2 cellular contexts compared by ENCODE assay signal in the genomic region with DNA sequence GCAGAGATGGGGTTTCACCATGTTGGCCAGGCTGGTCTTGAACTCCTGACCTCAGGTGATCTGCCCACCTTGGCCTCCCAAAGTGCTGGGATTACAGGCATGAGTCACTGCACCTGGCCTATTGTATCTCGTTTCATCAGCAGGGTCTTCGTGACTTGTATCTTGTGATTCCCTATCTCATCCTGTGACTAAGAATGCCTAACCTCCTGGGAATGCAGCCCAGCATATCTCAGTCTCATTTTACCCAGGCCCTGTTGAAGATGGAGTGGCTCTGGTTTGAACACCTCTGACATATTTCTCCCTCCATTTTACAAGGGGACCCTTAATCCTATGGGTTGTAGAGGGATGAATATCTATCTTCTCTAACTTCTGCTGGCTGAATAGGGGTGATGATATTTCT.
TF ChIP-seq lines count a peak whose summit lies in the region.
"Not testable (repeated sequence)": the region's sequence is repeated elsewhere in the genome, so short reads cannot be mapped to it uniquely, and the experiment has no call there.

No MANE protein-coding gene starts in this region.

TF ChIP-seq in A549, 52 proteins besides CTCF, POLR2A, EP300 and RAD21:
- TF ChIP-seq EHF (CRISPR knock-in tag; IDR thresholded peaks at IDR 0.05) (peak; percentile 45; the same call in 1 of the 2 replicates), FOSL2 (CRISPR knock-in tag; IDR thresholded peaks at IDR 0.05) (peak; percentile 74), FOXS1 (CRISPR knock-in tag; IDR thresholded peaks at IDR 0.05) (peak; percentile 87; the same call in 1 of the 2 replicates), HOXB5 (CRISPR knock-in tag; IDR thresholded peaks at IDR 0.05) (peak; percentile 91; the same call in 1 of the 2 replicates), RARB (CRISPR knock-in tag; IDR thresholded peaks at IDR 0.05) (peak; percentile 66; the same call in 1 of the 2 replicates), ZSCAN20 (CRISPR knock-in tag; IDR thresholded peaks at IDR 0.05) (peak; percentile 97), JUNB (IDR thresholded peaks at IDR 0.05) (0 out of 2 replicates have a peak, but pooled peaks have one; percentile 15), JUN (IDR thresholded peaks at IDR 0.05) (peak in 1 of 2 experiments; percentile 26; a peak in 1 of 5 replicates), HEYL (CRISPR knock-in tag; IDR thresholded peaks at IDR 0.05) (peak; percentile 78; the same call in 1 of the 2 replicates), HOXB13 (CRISPR knock-in tag; IDR thresholded peaks at IDR 0.05; ENCODE audit: low read depth) (peak; percentile 93; the same call in 1 of the 2 replicates)
- TF ChIP-seq FOSL2 (IDR thresholded peaks at IDR 0.05), result not testable (repeated sequence)
- TF ChIP-seq, protein P1, sequence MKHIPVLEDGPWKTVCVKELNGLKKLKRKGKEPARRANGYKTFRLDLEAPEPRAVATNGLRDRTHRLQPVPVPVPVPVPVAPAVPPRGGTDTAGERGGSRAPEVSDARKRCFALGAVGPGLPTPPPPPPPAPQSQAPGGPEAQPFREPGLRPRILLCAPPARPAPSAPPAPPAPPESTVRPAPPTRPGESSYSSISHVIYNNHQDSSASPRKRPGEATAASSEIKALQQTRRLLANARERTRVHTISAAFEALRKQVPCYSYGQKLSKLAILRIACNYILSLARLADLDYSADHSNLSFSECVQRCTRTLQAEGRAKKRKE (CRISPR knock-in tag; IDR thresholded peaks at IDR 0.05; ENCODE audit: low read depth), result peak; percentile 98

TF ChIP-seq in endothelial cell of umbilical vein, 7 proteins besides CTCF, POLR2A, EP300 and RAD21:
- peak; percentile 74 for TF ChIP-seq GATA2 (IDR thresholded peaks at IDR 0.05; ENCODE audit: insufficient read depth, insufficient read length, low read depth, low read length)
- TF ChIP-seq FOS (IDR thresholded peaks at IDR 0.05; ENCODE audit: borderline replicate concordance, insufficient read depth, low read length), result peak; percentile 23
